9 cellular contexts compared by ENCODE assay signal in genomic region chr4:144399927-144400326, GRCh38.
A peak's percentile ranks its signal among the peaks of the same experiment; 100 is the strongest.
DNase-seq lines count a peak whose midpoint lies in the region; ATAC-seq and TF ChIP-seq lines count a peak whose summit lies in the region.
"Had no signal": no experiment of that assay in that cellular context is flagged by ENCODE, and none has a peak within 500 bp of the region (broad histone marks: within the 10 kb centered on the region; RNA-seq: fewer than 3 reads in every experiment).

No MANE protein-coding gene starts in this region.

- peaks cover 5% of the 10 kb centered on the region for H3K9me3 ChIP-seq in mucosa of descending colon

- intact Hi-C loops in mucosa of descending colon (cut with DNase I, micrococcal nuclease): no loop called here

- H3K4me1 Mint-ChIP-seq in WTC11: peaks cover 5% of the 10 kb centered on the region; the same call in 1 of the 2 replicates

- no peaks in the 10 kb centered on the region for H3K36me3 Mint-ChIP-seq in WTC11

- POLR2A ChIA-PET in WTC11 (lab: Charles Lee): no interaction called here

- CTCF ChIA-PET in WTC11 (lab: Charles Lee): no interaction called here

- H3K4me3 ChIP-seq in mucosa of descending colon: no peak overlapping the region

- DNase-seq in GM04503 (ENCODE audit: low read depth) (peak; percentile 0), NCI-H460 (ENCODE audit: extremely low read depth, low read depth) (peak; percentile 51), glomerular endothelial cell (ENCODE audit: extremely low read depth, low read depth, low spot score) (peak; percentile 74), HCEC 1CT (no peak), WTC11 (ENCODE audit: low spot score) (no peak), mucosa of descending colon (no peak)
- DNase-seq in stimulated activated naive CD4-positive, alpha-beta T cell treated with Interleukin-2 at 50 U/mL for 16 hours (lab: John Stamatoyannopoulos, UW): no peak
- DNase-seq: stimulated activated naive CD4-positive, alpha-beta T cell had no signal

- H3K36me3 ChIP-seq in mucosa of descending colon (ENCODE audit: low read depth): no peaks in the 10 kb centered on the region

- ATAC-seq in HG02678 (IDR thresholded peaks at IDR 0.05; ENCODE audit: unreplicated experiment): peak; percentile 74
- no peak for ATAC-seq in WTC11
- no peak for ATAC-seq in mucosa of descending colon

- no peak overlapping the region for H3K27ac Mint-ChIP-seq in WTC11

- TF ChIP-seq CTCF in WTC11 (IDR thresholded peaks at IDR 0.05) (no peak), mucosa of descending colon (IDR thresholded peaks at IDR 0.05) (no peak)

- H3K27me3 Mint-ChIP-seq in WTC11 (ENCODE audit: low read depth): no peaks in the 10 kb centered on the region

- no peaks in the 10 kb centered on the region; the same call in 1 of the 2 replicates for H3K9me3 Mint-ChIP-seq in WTC11

- no peak overlapping the region for H3K4me3 Mint-ChIP-seq in WTC11

- H3K4me1 ChIP-seq in mucosa of descending colon (ENCODE audit: low read depth): no peaks in the 10 kb centered on the region

TF ChIP-seq in WTC11, 78 proteins besides CTCF, POLR2A, EP300 and RAD21 (continues in another document):
- no peak for TF ChIP-seq MYBL2 (CRISPR knock-in tag; IDR thresholded peaks at IDR 0.05)
- TF ChIP-seq AFF4 (CRISPR knock-in tag; IDR thresholded peaks at IDR 0.05; ENCODE audit: borderline replicate concordance): no peak
- TF ChIP-seq STAT6 (CRISPR knock-in tag; conservative IDR thresholded peaks at IDR 0.05; ENCODE audit: low read depth): no peak
- TF ChIP-seq ZNF396 (CRISPR knock-in tag; IDR thresholded peaks at IDR 0.05; ENCODE audit: borderline replicate concordance): no peak
- TF ChIP-seq E2F5 (CRISPR knock-in tag; IDR thresholded peaks at IDR 0.05): no peak
- TF ChIP-seq IRF1 (CRISPR knock-in tag; IDR thresholded peaks at IDR 0.05): no peak
- TF ChIP-seq ZNF416 (CRISPR knock-in tag; IDR thresholded peaks at IDR 0.05): no peak
- no peak for TF ChIP-seq PRDM15 (CRISPR knock-in tag; IDR thresholded peaks at IDR 0.05)
- TF ChIP-seq ZSCAN18 (CRISPR knock-in tag; IDR thresholded peaks at IDR 0.05): no peak

Comparison
In these comparisons a context has a peak if more than half of its experiments do, and no peak if none do; other contexts are left out.
1. DNase-seq: peak in GM04503 (single experiment), NCI-H460 (single experiment) and glomerular endothelial cell (single experiment); none in stimulated activated naive CD4-positive, alpha-beta T cell treated with Interleukin-2 at 50 U/mL for 16 hours (single experiment), HCEC 1CT (single experiment), WTC11 (single experiment) and mucosa of descending colon (0 of 3).